In the genomic region with DNA sequence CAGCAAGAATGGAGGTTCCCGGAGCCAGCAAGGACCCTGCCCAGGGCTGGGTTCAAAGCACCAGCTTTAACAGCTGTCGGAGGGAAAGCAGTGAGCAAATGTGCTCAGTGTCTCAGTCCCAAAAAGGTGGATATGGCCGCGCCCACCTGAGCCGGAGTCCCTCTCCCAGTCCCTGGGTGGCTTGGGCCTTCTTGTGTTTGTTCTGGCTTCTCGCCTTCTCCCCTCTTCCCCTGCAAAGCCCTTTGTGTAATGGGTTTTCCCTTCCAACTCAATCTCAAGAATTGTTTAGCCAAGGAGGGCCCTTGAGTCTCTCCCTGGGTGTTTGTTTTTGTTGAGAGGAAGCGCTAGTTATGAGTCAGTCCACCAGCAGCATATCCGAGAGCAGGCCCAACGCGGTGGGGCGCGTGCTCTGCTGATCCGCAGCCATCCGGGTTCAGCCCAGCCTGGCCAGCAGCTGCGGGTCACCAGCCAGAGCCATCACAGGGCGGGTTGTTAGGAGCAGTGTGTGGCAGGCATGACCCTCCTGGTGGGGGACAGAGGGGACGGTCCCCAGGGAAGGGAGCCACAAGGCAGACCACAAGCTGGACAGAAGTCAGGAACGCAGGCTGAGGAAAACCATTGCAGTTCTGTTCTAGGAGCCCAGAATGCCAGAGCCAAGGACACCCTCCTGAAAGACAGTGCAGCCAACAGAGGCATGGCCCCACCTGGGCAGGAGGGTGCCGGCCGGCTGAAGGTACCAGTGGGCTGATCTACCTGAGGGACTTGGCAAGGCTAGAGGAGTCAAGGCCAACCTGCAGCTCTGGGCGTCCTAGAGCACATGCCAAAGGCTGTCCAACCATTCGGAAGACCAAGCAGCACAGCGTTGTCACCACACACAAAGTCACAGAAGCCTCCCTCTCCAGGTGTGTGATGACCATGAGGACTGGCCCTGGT, we compare ENCODE assay signal across 1 cellular context.
TF ChIP-seq lines count a peak whose summit lies in the region.

No MANE protein-coding gene starts in this region.

TF ChIP-seq in A549, 52 proteins besides CTCF, POLR2A, EP300 and RAD21 (continued from another document):
- TF ChIP-seq KDM5A (IDR thresholded peaks at IDR 0.05), result no peak
- no peak for TF ChIP-seq MAZ (IDR thresholded peaks at IDR 0.05; ENCODE audit: borderline replicate concordance, low read depth, low read length)
- TF ChIP-seq, protein P1, sequence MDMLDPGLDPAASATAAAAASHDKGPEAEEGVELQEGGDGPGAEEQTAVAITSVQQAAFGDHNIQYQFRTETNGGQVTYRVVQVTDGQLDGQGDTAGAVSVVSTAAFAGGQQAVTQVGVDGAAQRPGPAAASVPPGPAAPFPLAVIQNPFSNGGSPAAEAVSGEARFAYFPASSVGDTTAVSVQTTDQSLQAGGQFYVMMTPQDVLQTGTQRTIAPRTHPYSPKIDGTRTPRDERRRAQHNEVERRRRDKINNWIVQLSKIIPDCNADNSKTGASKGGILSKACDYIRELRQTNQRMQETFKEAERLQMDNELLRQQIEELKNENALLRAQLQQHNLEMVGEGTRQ (IDR thresholded peaks at IDR 0.05), result 0 out of 2 replicates have a peak, but pooled peaks have one; percentile 17
- peak; percentile 81; the same call in 1 of the 2 replicates for TF ChIP-seq HEYL (CRISPR knock-in tag; IDR thresholded peaks at IDR 0.05)
- peak; percentile 61; the same call in 1 of the 2 replicates for TF ChIP-seq E2F6 (IDR thresholded peaks at IDR 0.05; ENCODE audit: borderline replicate concordance, low read depth)
- TF ChIP-seq, protein P2, sequence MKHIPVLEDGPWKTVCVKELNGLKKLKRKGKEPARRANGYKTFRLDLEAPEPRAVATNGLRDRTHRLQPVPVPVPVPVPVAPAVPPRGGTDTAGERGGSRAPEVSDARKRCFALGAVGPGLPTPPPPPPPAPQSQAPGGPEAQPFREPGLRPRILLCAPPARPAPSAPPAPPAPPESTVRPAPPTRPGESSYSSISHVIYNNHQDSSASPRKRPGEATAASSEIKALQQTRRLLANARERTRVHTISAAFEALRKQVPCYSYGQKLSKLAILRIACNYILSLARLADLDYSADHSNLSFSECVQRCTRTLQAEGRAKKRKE (CRISPR knock-in tag; IDR thresholded peaks at IDR 0.05; ENCODE audit: low read depth), result peak; percentile 65
- peak; percentile 93 for TF ChIP-seq ZNF302 (CRISPR knock-in tag; IDR thresholded peaks at IDR 0.05)
- peak; percentile 22 to 48; a peak in 2 of 4 replicates for TF ChIP-seq CEBPB (IDR thresholded peaks at IDR 0.05)
- TF ChIP-seq MYC (IDR thresholded peaks at IDR 0.05; ENCODE audit: borderline replicate concordance, low read length), result peak; percentile 83; the same call in 1 of the 2 replicates
- no peak for TF ChIP-seq MAFK (IDR thresholded peaks at IDR 0.05; ENCODE audit: partially characterized antibody)
- no peak for TF ChIP-seq HOXA7 (CRISPR knock-in tag; IDR thresholded peaks at IDR 0.05)
- TF ChIP-seq NPAS2 (CRISPR knock-in tag; IDR thresholded peaks at IDR 0.05; ENCODE audit: borderline replicate concordance), result peak; percentile 57; the same call in 1 of the 2 replicates
- peak; percentile 71 for TF ChIP-seq JUNB (IDR thresholded peaks at IDR 0.05)
- TF ChIP-seq HOXB5 (CRISPR knock-in tag; IDR thresholded peaks at IDR 0.05), result peak; percentile 54; the same call in 1 of the 2 replicates
- TF ChIP-seq SMC3 (IDR thresholded peaks at IDR 0.05), result peak; percentile 38; the same call in 2 of the 3 replicates
- peak; percentile 90 for TF ChIP-seq ZSCAN20 (CRISPR knock-in tag; IDR thresholded peaks at IDR 0.05)
- peak; percentile 79 for TF ChIP-seq FOSL2 (IDR thresholded peaks at IDR 0.05)
- TF ChIP-seq FOSL2 (CRISPR knock-in tag; IDR thresholded peaks at IDR 0.05), result peak; percentile 87
- peak; percentile 52 to 59; a peak in 3 of 5 replicates for TF ChIP-seq JUN (IDR thresholded peaks at IDR 0.05)
- peak; percentile 96 for TF ChIP-seq MAX (IDR thresholded peaks at IDR 0.05)
- TF ChIP-seq NR3C1 (IDR thresholded peaks at IDR 0.05), result no peak
- TF ChIP-seq GATA3 (IDR thresholded peaks at IDR 0.05; ENCODE audit: borderline replicate concordance), result peak; percentile 74
- TF ChIP-seq NFE2L2 (conservative IDR thresholded peaks at IDR 0.05; ENCODE audit: low read length), result no peak
- TF ChIP-seq FOSB (CRISPR knock-in tag; IDR thresholded peaks at IDR 0.05), result peak; percentile 85; the same call in 1 of the 2 replicates
- no peak for TF ChIP-seq SREBF2 (IDR thresholded peaks at IDR 0.05)
- 0 out of 2 replicates have a peak, but pooled peaks have one; percentile 14 for TF ChIP-seq TP53 (CRISPR knock-in tag; IDR thresholded peaks at IDR 0.05)
- TF ChIP-seq KDM1A (IDR thresholded peaks at IDR 0.05; ENCODE audit: low read depth), result peak; percentile 1; the same call in 1 of the 2 replicates
TF ChIP-seq in A549: peak in this region for 20.
